Comparison of ENCODE assay signal across 11 cellular contexts in genomic region chr19:17183271-17183757, GRCh38. TPM values are rescaled to one million over a fixed set of nuclear protein-coding genes. Genes with fewer than 3 reads are reported as not detected.
DNase-seq lines count a peak whose midpoint lies in the region; ATAC-seq and TF ChIP-seq lines count a peak whose summit lies in the region.
"Had no signal": no experiment of that assay in that cellular context is flagged by ENCODE, and none has a peak within 500 bp of the region (broad histone marks: within the 10 kb centered on the region; RNA-seq: fewer than 3 reads in every experiment).

No MANE protein-coding gene starts in this region.

- CTCF ChIA-PET in activated CD8-positive, alpha-beta memory T cell treated with anti-CD3 and anti-CD28 coated beads, Interleukin-2, amount 10 ng/mL, durations not matched to agents 7 days and 5 days (lab: Charles Lee) = interaction anchor here (1.0 to 3.6 kb wide), 23 partner anchors 9 to 203 kb away, joined by 3 to 26 read pairs (median 5); partner anchors contain the start of genes HAUS8, MYO9B, OCEL1 and USE1

- H3K27ac Mint-ChIP-seq in CD14-positive monocyte = peak overlapping the region; percentile 87 to 96 (median 93)
- H3K27ac Mint-ChIP-seq in activated CD8-positive, alpha-beta memory T cell treated with anti-CD3 and anti-CD28 coated beads, Interleukin-2, amount 10 ng/mL, durations not matched to agents 7 days and 5 days = peak overlapping the region; percentile 96

- intact Hi-C loops in CD14-positive monocyte (cut with micrococcal nuclease) = loop anchor here (5.0 kb wide), 2 partner anchors 116 to 411 kb away; no protein-coding TSS in a partner anchor
- intact Hi-C loops in left colon (cut with DNase I, micrococcal nuclease) = no loop called here

- peaks cover 30% of the 10 kb centered on the region for H3K4me1 Mint-ChIP-seq in CD14-positive monocyte
- H3K4me1 Mint-ChIP-seq in activated CD8-positive, alpha-beta memory T cell treated with anti-CD3 and anti-CD28 coated beads, Interleukin-2, amount 10 ng/mL, durations not matched to agents 7 days and 5 days = peaks cover 53% of the 10 kb centered on the region

- peak overlapping the region; percentile 75 to 89 for H3K4me3 Mint-ChIP-seq in CD14-positive monocyte
- H3K4me3 Mint-ChIP-seq in activated CD8-positive, alpha-beta memory T cell treated with anti-CD3 and anti-CD28 coated beads, Interleukin-2, amount 10 ng/mL, durations not matched to agents 7 days and 5 days = peak overlapping the region; percentile 77

- ATAC-seq in HG02642 (IDR thresholded peaks at IDR 0.05; ENCODE audit: poor library complexity, unreplicated experiment) (peak; percentile 23), left colon (peak; percentile 18), HG02840 (IDR thresholded peaks at IDR 0.05; ENCODE audit: low FRiP score, unreplicated experiment) (no peak), omental fat pad (ENCODE audit: low FRiP score) (no peak)
- ATAC-seq in activated CD8-positive, alpha-beta memory T cell treated with anti-CD3 and anti-CD28 coated beads, Interleukin-2, amount 10 ng/mL, durations not matched to agents 7 days and 5 days = peak; percentile 27
- ATAC-seq: gastrocnemius medialis had no signal

- peaks cover 56 to 80% of the 10 kb centered on the region in 2 donors for H3K36me3 Mint-ChIP-seq in CD14-positive monocyte
- peaks cover 55% of the 10 kb centered on the region for H3K36me3 Mint-ChIP-seq in activated CD8-positive, alpha-beta memory T cell treated with anti-CD3 and anti-CD28 coated beads, Interleukin-2, amount 10 ng/mL, durations not matched to agents 7 days and 5 days

- TF ChIP-seq CTCF in CD14-positive monocyte (IDR thresholded peaks at IDR 0.05) (peak; percentile 22), omental fat pad (IDR thresholded peaks at IDR 0.05) (no peak)

- peaks cover 0 to 3% (median 0%) of the 10 kb centered on the region in 3 donors for H3K27me3 Mint-ChIP-seq in CD14-positive monocyte (ENCODE audit: low read depth in 3 of 3)
- H3K27me3 Mint-ChIP-seq in activated CD8-positive, alpha-beta memory T cell treated with anti-CD3 and anti-CD28 coated beads, Interleukin-2, amount 10 ng/mL, durations not matched to agents 7 days and 5 days = no peaks in the 10 kb centered on the region

- DNase-seq in CD14-positive monocyte (ENCODE audit: low spot score) (no peak), left colon (peak in 1 of 2 donors; percentile 23), EL (no peak), omental fat pad (ENCODE audit: low spot score) (no peak), inferior parietal cortex (ENCODE audit: extremely low spot score) (no peak)
- DNase-seq in activated CD8-positive, alpha-beta memory T cell treated with anti-CD3 and anti-CD28 coated beads, Interleukin-2, amount 10 ng/mL, durations not matched to agents 7 days and 5 days = peak; percentile 68
- DNase-seq: BE2C, gastrocnemius medialis, NCI-H524 had no signal

- H3K9me3 Mint-ChIP-seq in CD14-positive monocyte = peaks cover 0 to 2% (median 0%) of the 10 kb centered on the region in 7 donors
- no peaks in the 10 kb centered on the region for H3K9me3 Mint-ChIP-seq in activated CD8-positive, alpha-beta memory T cell treated with anti-CD3 and anti-CD28 coated beads, Interleukin-2, amount 10 ng/mL, durations not matched to agents 7 days and 5 days (ENCODE audit: low read depth)

RNA-seq across cellular contexts. Expression of gene USE1, which starts 31.8 kb away (rescaled TPM):
- 10 to 100 TPM; 26.5 to 29.7 TPM for polyA plus RNA-seq in CD14-positive monocyte
- 10 to 100 TPM; 22.1 to 23.6 TPM for total RNA-seq in activated CD8-positive, alpha-beta memory T cell treated with anti-CD3 and anti-CD28 coated beads, Interleukin-2, amount 10 ng/mL, durations not matched to agents 7 days and 5 days
- total RNA-seq in left colon = 10 to 100 TPM; 22.0 to 25.6 TPM
- total RNA-seq in omental fat pad = 10 to 100 TPM; 14.5 to 22.3 (median 20.7) TPM

RNA-seq across cellular contexts. Expression of gene OCEL1, which starts 42.7 kb away (rescaled TPM):
- polyA plus RNA-seq in CD14-positive monocyte = 10 to 100 TPM; 57.6 to 59.9 TPM
- total RNA-seq in activated CD8-positive, alpha-beta memory T cell treated with anti-CD3 and anti-CD28 coated beads, Interleukin-2, amount 10 ng/mL, durations not matched to agents 7 days and 5 days = 10 to 100 TPM; 23.3 to 27.4 TPM
- total RNA-seq in left colon = 10 to 100 TPM; 44.7 to 64.5 TPM
- total RNA-seq in omental fat pad = 10 to 100 TPM in 1 of 4 donors, 1 to 10 TPM in 3; 6.7 to 17.7 (median 9.3) TPM

Comparison
In these comparisons a context has a peak if more than half of its experiments do, and no peak if none do; other contexts are left out.
1. ATAC-seq: peak in HG02642 (single experiment), activated CD8-positive, alpha-beta memory T cell treated with anti-CD3 and anti-CD28 coated beads, Interleukin-2, amount 10 ng/mL, durations not matched to agents 7 days and 5 days (single experiment) and left colon (single experiment); none in HG02840 (single experiment) and omental fat pad (single experiment).
2. intact Hi-C loops: an anchor here in CD14-positive monocyte (5.0 kb wide); none called in left colon.